ENCODE assay signal across 8 cellular contexts in genomic region chr6:28880894-28881780, GRCh38. TPM values are rescaled to one million over a fixed set of nuclear protein-coding genes. Genes with fewer than 3 reads are reported as not detected.
DNase-seq lines count a peak whose midpoint lies in the region; ATAC-seq and TF ChIP-seq lines count a peak whose summit lies in the region.

No MANE protein-coding gene starts in this region.

- POLR2A ChIA-PET in AG04449 (lab: Yijun Ruan, JAX) = interaction anchor here (2.5 kb wide), 1 partner anchor 14 kb away, joined by 9 read pairs; no protein-coding TSS in a partner anchor

- H4K20me1 ChIP-seq in GM23338 (replicated peaks; ENCODE audit: insufficient read depth) = no peaks in the 10 kb centered on the region

- H3K27ac ChIP-seq in GM23338 (ENCODE audit: low read depth) = no peak overlapping the region; the same call in 1 of the 2 replicates
- H3K27ac ChIP-seq in esophagus (ENCODE audit: low read depth in 2 of 2, low read length in 1 of 2) = no peak overlapping the region

- H3K27ac Mint-ChIP-seq in GM23338 = peak overlapping the region; percentile 25
- peak overlapping the region; percentile 96 for H3K27ac Mint-ChIP-seq in stimulated activated effector memory CD8-positive, alpha-beta T cell treated with anti-CD3 and anti-CD28 coated beads, Interleukin-12 subunit alpha, Interleukin-12 subunit beta, amount 100 ng/mL, for 72 hours

- peaks cover 10% of the 10 kb centered on the region; the same call in 2 of the 3 replicates for H3K36me3 Mint-ChIP-seq in GM23338 (ENCODE audit: low read depth)
- H3K36me3 Mint-ChIP-seq in stimulated activated effector memory CD8-positive, alpha-beta T cell treated with anti-CD3 and anti-CD28 coated beads, Interleukin-12 subunit alpha, Interleukin-12 subunit beta, amount 100 ng/mL, for 72 hours = peaks cover 20% of the 10 kb centered on the region

- peak overlapping the region; percentile 96 for H2AFZ ChIP-seq in GM23338

- peak overlapping the region; percentile 75 for H3K4me3 ChIP-seq in AG04449 (ENCODE audit: low read depth, low read length)
- peak overlapping the region; percentile 79 for H3K4me3 ChIP-seq in GM23338
- H3K4me3 ChIP-seq in esophagus (ENCODE audit: low read depth in 1 of 2, low read length in 2 of 2) = peak overlapping the region; percentile 49 to 67
- no peak overlapping the region for H3K4me3 ChIP-seq in mucosa of descending colon

- no peak for TF ChIP-seq CTCF in AG04449 (IDR thresholded peaks at IDR 0.05; ENCODE audit: insufficient read depth, low read length, missing control alignments)
- no peak for TF ChIP-seq CTCF in GM23338 (conservative IDR thresholded peaks at IDR 0.05; ENCODE audit: low read depth in 2 of 2)
- TF ChIP-seq CTCF in mucosa of descending colon (IDR thresholded peaks at IDR 0.05) = no peak

- DNase-seq in AG04449 (ENCODE audit: low read depth, low spot score) (no peak), GM23338 (ENCODE audit: low spot score) (peak; percentile 84), NCI-H82 treated with DMSO at 0.1 percent for 48 hours (lab: John Stamatoyannopoulos, UW; ENCODE audit: unreplicated experiment) (peak; percentile 63), mucosa of descending colon (peak in 2 of 3 donors; percentile 74 to 81)
- peak; percentile 96 for DNase-seq in activated CD8-positive, alpha-beta memory T cell treated with anti-CD3 and anti-CD28 coated beads, Interleukin-2, amount 50 U/mL, for 48 hours
- DNase-seq in stimulated activated effector memory CD8-positive, alpha-beta T cell treated with anti-CD3 and anti-CD28 coated beads, Interleukin-12 subunit alpha, Interleukin-12 subunit beta, amount 100 ng/mL, for 72 hours (ENCODE audit: low spot score in 2 of 2) = peak; percentile 48 to 88

- H3K4me1 ChIP-seq in GM23338 (ENCODE audit: insufficient read depth) = peaks cover under 1% of the 10 kb centered on the region
- peaks cover 0 to 3% of the 10 kb centered on the region in 2 donors for H3K4me1 ChIP-seq in esophagus (ENCODE audit: control insufficient read depth in 2 of 2, insufficient read depth in 2 of 2, low read length in 1 of 2)
- no peaks in the 10 kb centered on the region for H3K4me1 ChIP-seq in mucosa of descending colon (ENCODE audit: low read depth)

- H3K36me3 ChIP-seq in GM23338 (ENCODE audit: insufficient read depth) (no peaks in the 10 kb centered on the region), esophagus (ENCODE audit: control insufficient read depth in 2 of 2, insufficient read depth in 2 of 2, low read length in 1 of 2) (no peaks in the 10 kb centered on the region), mucosa of descending colon (ENCODE audit: low read depth) (no peaks in the 10 kb centered on the region)

- H3K4me1 Mint-ChIP-seq in GM23338 = peaks cover 11% of the 10 kb centered on the region
- H3K4me1 Mint-ChIP-seq in stimulated activated effector memory CD8-positive, alpha-beta T cell treated with anti-CD3 and anti-CD28 coated beads, Interleukin-12 subunit alpha, Interleukin-12 subunit beta, amount 100 ng/mL, for 72 hours = peaks cover 20% of the 10 kb centered on the region

- WGBS in esophagus, 2 donors = 5 to 8% methylated on average over 28 of the region's 28 CpGs

- no peaks in the 10 kb centered on the region for H3K9me2 ChIP-seq in GM23338 (ENCODE audit: insufficient read depth)

- H3K27me3 Mint-ChIP-seq in GM23338 (ENCODE audit: insufficient read depth, low read depth, poor library complexity) = peaks cover 11% of the 10 kb centered on the region

- peak overlapping the region; percentile 78 for H3K4me2 ChIP-seq in GM23338

- peak overlapping the region; percentile 90 for H3K4me3 Mint-ChIP-seq in GM23338
- peak overlapping the region; percentile 47 for H3K4me3 Mint-ChIP-seq in stimulated activated effector memory CD8-positive, alpha-beta T cell treated with anti-CD3 and anti-CD28 coated beads, Interleukin-12 subunit alpha, Interleukin-12 subunit beta, amount 100 ng/mL, for 72 hours

- H3K79me2 ChIP-seq in GM23338 (replicated peaks; ENCODE audit: insufficient read depth) = no peaks in the 10 kb centered on the region

- no peaks in the 10 kb centered on the region for H3K9me3 ChIP-seq in esophagus (ENCODE audit: control insufficient read depth in 2 of 2, insufficient read depth in 1 of 2, low read depth in 1 of 2, low read length in 1 of 2)
- no peaks in the 10 kb centered on the region for H3K9me3 ChIP-seq in mucosa of descending colon

- intact Hi-C loops in mucosa of descending colon (cut with DNase I, micrococcal nuclease) = no loop called here

- ATAC-seq in GM23338 (peak; percentile 37), mucosa of descending colon (peak; percentile 47), GM18511 (IDR thresholded peaks at IDR 0.05; ENCODE audit: unreplicated experiment) (no peak)
- no peak for ATAC-seq in stimulated activated effector memory CD8-positive, alpha-beta T cell treated with anti-CD3 and anti-CD28 coated beads, Interleukin-12 subunit alpha, Interleukin-12 subunit beta, amount 100 ng/mL, for 72 hours

- no peaks in the 10 kb centered on the region for H3K27me3 ChIP-seq in GM23338 (ENCODE audit: insufficient read depth)
- H3K27me3 ChIP-seq in esophagus (ENCODE audit: control insufficient read depth in 1 of 2, insufficient read depth in 2 of 2, low read length in 2 of 2) = no peaks in the 10 kb centered on the region

- CTCF ChIA-PET in AG04449 (lab: Yijun Ruan, JAX) = interaction anchor here (1.0 to 1.9 kb wide), 2 partner anchors 16 to 135 kb away, joined by 3 to 7 read pairs; no protein-coding TSS in a partner anchor

- no peaks in the 10 kb centered on the region for H3F3A ChIP-seq in GM23338 (replicated peaks; ENCODE audit: low read depth)

- H3K9me3 Mint-ChIP-seq in GM23338 = peaks cover 17% of the 10 kb centered on the region
- no peaks in the 10 kb centered on the region for H3K9me3 Mint-ChIP-seq in stimulated activated effector memory CD8-positive, alpha-beta T cell treated with anti-CD3 and anti-CD28 coated beads, Interleukin-12 subunit alpha, Interleukin-12 subunit beta, amount 100 ng/mL, for 72 hours

TF ChIP-seq in GM23338, 12 proteins besides CTCF, POLR2A, EP300 and RAD21:
- no peak for TF ChIP-seq EZH2phosphoT487 (IDR thresholded peaks at IDR 0.05; ENCODE audit: unreplicated experiment)
- no peak for TF ChIP-seq STAT1 (IDR thresholded peaks at IDR 0.05; ENCODE audit: unreplicated experiment)
- TF ChIP-seq REST (IDR thresholded peaks at IDR 0.05; ENCODE audit: unreplicated experiment) = no peak
- no peak for TF ChIP-seq ZNF114 (CRISPR knock-in tag; IDR thresholded peaks at IDR 0.05)
- TF ChIP-seq ETS1 (IDR thresholded peaks at IDR 0.05) = peak; percentile 47; the same call in 1 of the 2 replicates

RNA-seq across cellular contexts. Expression of gene TRIM27, which starts 42.6 kb away (rescaled TPM):
- 98.4 and 127 TPM in 2 replicates for total RNA-seq in GM23338 (2014; rRNA removed; shearing (Covaris generic))
- polyA plus RNA-seq in GM23338 (2016; fragmentation: Nextera tagmentation; extraction: Ambion mirVana) = 43.1 and 47.9 TPM in 2 replicates
- polyA plus RNA-seq in esophagus = 10 to 100 TPM; 13.3 to 15.8 TPM
- total RNA-seq in mucosa of descending colon = 10 to 100 TPM; 33.1 to 37.2 (median 35.5) TPM

Comparison
In these comparisons a context has a peak if more than half of its experiments do, and no peak if none do; other contexts are left out.
1. ATAC-seq: peak in GM23338 (single experiment) and mucosa of descending colon (single experiment); none in stimulated activated effector memory CD8-positive, alpha-beta T cell treated with anti-CD3 and anti-CD28 coated beads, Interleukin-12 subunit alpha, Interleukin-12 subunit beta, amount 100 ng/mL, for 72 hours (single experiment) and GM18511 (single experiment).